Comparison of ENCODE assay signal across 8 cellular contexts in genomic region chr1:151166506-151166956, GRCh38. TPM values are rescaled to one million over a fixed set of nuclear protein-coding genes. Genes with fewer than 3 reads are reported as not detected.
DNase-seq lines count a peak whose midpoint lies in the region; ATAC-seq and TF ChIP-seq lines count a peak whose summit lies in the region.

No MANE protein-coding gene starts in this region.

- H3K4me1 Mint-ChIP-seq in activated naive CD8-positive, alpha-beta T cell treated with anti-CD3 and anti-CD28 coated beads, Interleukin-2, amount 10 ng/mL, durations not matched to agents 7 days and 5 days = peaks cover 44% of the 10 kb centered on the region
- peaks cover 34% of the 10 kb centered on the region for H3K4me1 Mint-ChIP-seq in stimulated activated memory B cell treated with anti-CD40 and anti-IgM and Interleukin-4, amounts not matched to agents 10 μg/mL and 1 μg/mL and 100 μg/mL, for 72 hours

- H3K27me3 ChIP-seq in DOHH2 (ENCODE audit: control insufficient read depth, low read length) (no peaks in the 10 kb centered on the region), HUES6 (ENCODE audit: control insufficient read depth, insufficient read depth, low read length) (no peaks in the 10 kb centered on the region), iPS-18a (ENCODE audit: control insufficient read depth, insufficient read depth, low read length) (no peaks in the 10 kb centered on the region)

- H3K9ac ChIP-seq in HUES6 (ENCODE audit: low read length) (peak overlapping the region; percentile 89), iPS-18a (ENCODE audit: low read length) (peak overlapping the region; percentile 87)

- H3K9me2 ChIP-seq in DOHH2 (replicated peaks; ENCODE audit: control insufficient read depth, low read length) = no peaks in the 10 kb centered on the region

- H3K9me3 ChIP-seq in DOHH2 (ENCODE audit: control insufficient read depth, insufficient read depth, low read length) (no peaks in the 10 kb centered on the region), HUES6 (ENCODE audit: control insufficient read depth, insufficient read depth, low read depth, low read length) (no peaks in the 10 kb centered on the region), iPS-18a (ENCODE audit: control insufficient read depth, low read depth, low read length) (no peaks in the 10 kb centered on the region)

- no peak for ATAC-seq in activated naive CD8-positive, alpha-beta T cell treated with anti-CD3 and anti-CD28 coated beads, Interleukin-2, amount 10 ng/mL, durations not matched to agents 7 days and 5 days (ENCODE audit: low read depth)
- peak; percentile 24 for ATAC-seq in stimulated activated memory B cell treated with anti-CD40 and anti-IgM and Interleukin-4, amounts not matched to agents 10 μg/mL and 1 μg/mL and 100 μg/mL, for 72 hours
- ATAC-seq in GM21360 (IDR thresholded peaks at IDR 0.05; ENCODE audit: unreplicated experiment) = no peak

- H3K36me3 Mint-ChIP-seq in activated naive CD8-positive, alpha-beta T cell treated with anti-CD3 and anti-CD28 coated beads, Interleukin-2, amount 10 ng/mL, durations not matched to agents 7 days and 5 days = peaks cover 29% of the 10 kb centered on the region
- no peaks in the 10 kb centered on the region for H3K36me3 Mint-ChIP-seq in stimulated activated memory B cell treated with anti-CD40 and anti-IgM and Interleukin-4, amounts not matched to agents 10 μg/mL and 1 μg/mL and 100 μg/mL, for 72 hours

- H3K4me3 Mint-ChIP-seq in activated naive CD8-positive, alpha-beta T cell treated with anti-CD3 and anti-CD28 coated beads, Interleukin-2, amount 10 ng/mL, durations not matched to agents 7 days and 5 days = peak overlapping the region; percentile 95
- H3K4me3 Mint-ChIP-seq in stimulated activated memory B cell treated with anti-CD40 and anti-IgM and Interleukin-4, amounts not matched to agents 10 μg/mL and 1 μg/mL and 100 μg/mL, for 72 hours = peak overlapping the region; percentile 73

- TF ChIP-seq CTCF in DOHH2 (IDR thresholded peaks at IDR 0.05; ENCODE audit: low read depth, low read length, poor library complexity, severe bottlenecking) = no peak

- no peaks in the 10 kb centered on the region for H4K20me1 ChIP-seq in DOHH2 (ENCODE audit: control insufficient read depth, insufficient read depth, low read depth, low read length)

- H3F3A ChIP-seq in DOHH2 (ENCODE audit: control insufficient read depth, insufficient read depth) = peaks cover 10% of the 10 kb centered on the region; the same call in 1 of the 2 replicates

- H3K9me3 Mint-ChIP-seq in activated naive CD8-positive, alpha-beta T cell treated with anti-CD3 and anti-CD28 coated beads, Interleukin-2, amount 10 ng/mL, durations not matched to agents 7 days and 5 days = no peaks in the 10 kb centered on the region
- no peaks in the 10 kb centered on the region for H3K9me3 Mint-ChIP-seq in stimulated activated memory B cell treated with anti-CD40 and anti-IgM and Interleukin-4, amounts not matched to agents 10 μg/mL and 1 μg/mL and 100 μg/mL, for 72 hours

- H3K27ac Mint-ChIP-seq in activated naive CD8-positive, alpha-beta T cell treated with anti-CD3 and anti-CD28 coated beads, Interleukin-2, amount 10 ng/mL, durations not matched to agents 7 days and 5 days = peak overlapping the region; percentile 92
- H3K27ac Mint-ChIP-seq in stimulated activated memory B cell treated with anti-CD40 and anti-IgM and Interleukin-4, amounts not matched to agents 10 μg/mL and 1 μg/mL and 100 μg/mL, for 72 hours = peak overlapping the region; percentile 79

- H3K27ac ChIP-seq in DOHH2 (ENCODE audit: low read depth, low read length) (peak overlapping the region; percentile 45; the same call in 1 of the 2 replicates), HUES6 (ENCODE audit: low read depth, low read length) (peak overlapping the region; percentile 35; the same call in 1 of the 2 replicates), iPS-18a (ENCODE audit: low read length) (peak overlapping the region; percentile 12)

- DNase-seq in activated naive CD8-positive, alpha-beta T cell treated with anti-CD3 and anti-CD28 coated beads, Interleukin-2, amount 10 ng/mL, durations not matched to agents 7 days and 5 days = no peak
- DNase-seq in 8988T (no peak), NCI-H1436 treated with DMSO at 0.1 percent for 48 hours (lab: John Stamatoyannopoulos, UW) (no peak)

- no peaks in the 10 kb centered on the region for H3K27me3 Mint-ChIP-seq in activated naive CD8-positive, alpha-beta T cell treated with anti-CD3 and anti-CD28 coated beads, Interleukin-2, amount 10 ng/mL, durations not matched to agents 7 days and 5 days
- no peaks in the 10 kb centered on the region for H3K27me3 Mint-ChIP-seq in stimulated activated memory B cell treated with anti-CD40 and anti-IgM and Interleukin-4, amounts not matched to agents 10 μg/mL and 1 μg/mL and 100 μg/mL, for 72 hours

- H3K4me2 ChIP-seq in DOHH2 (ENCODE audit: low read length) = peak overlapping the region; percentile 84

- H3K4me1 ChIP-seq in DOHH2 (ENCODE audit: control insufficient read depth, low read length) (peaks cover 23% of the 10 kb centered on the region), HUES6 (ENCODE audit: control insufficient read depth, insufficient read depth, low read length) (peaks cover 7% of the 10 kb centered on the region), iPS-18a (ENCODE audit: control insufficient read depth, low read depth, low read length) (peaks cover 10% of the 10 kb centered on the region)

- H3K4me3 ChIP-seq in DOHH2 (ENCODE audit: low read length) (peak overlapping the region; percentile 91), HUES6 (ENCODE audit: low read depth, low read length) (peak overlapping the region; percentile 95), iPS-18a (ENCODE audit: low read length) (peak overlapping the region; percentile 91)

- POLR2A ChIA-PET in activated naive CD8-positive, alpha-beta T cell treated with anti-CD3 and anti-CD28 coated beads, Interleukin-2, amount 10 ng/mL, durations not matched to agents 7 days and 5 days (lab: Charles Lee) = interaction anchor here (0.7 to 3.8 kb wide), 7 partner anchors 10 to 115 kb away, joined by 3 to 22 read pairs (median 4); partner anchors contain the start of genes TNFAIP8L2, VPS72 and ZNF687

- peaks cover 31% of the 10 kb centered on the region for H3K79me2 ChIP-seq in DOHH2 (ENCODE audit: control insufficient read depth, low read length)

- H3K36me3 ChIP-seq in DOHH2 (ENCODE audit: control insufficient read depth, low read length) (peaks cover 49% of the 10 kb centered on the region), HUES6 (ENCODE audit: control insufficient read depth, insufficient read depth, low read length) (peaks cover 30% of the 10 kb centered on the region), iPS-18a (ENCODE audit: control insufficient read depth, low read depth, low read length) (peaks cover 13% of the 10 kb centered on the region)

RNA-seq across cellular contexts. Expression of gene SCNM1, which starts 0.6 kb away (rescaled TPM):
- 10 to 100 TPM; 64.5 to 66.6 TPM for total RNA-seq in activated naive CD8-positive, alpha-beta T cell treated with anti-CD3 and anti-CD28 coated beads, Interleukin-2, amount 10 ng/mL, durations not matched to agents 7 days and 5 days

RNA-seq across cellular contexts. Expression of gene LYSMD1, which starts 0.8 kb away (rescaled TPM):
- 1 to 10 TPM; 5.2 to 6.1 TPM for total RNA-seq in activated naive CD8-positive, alpha-beta T cell treated with anti-CD3 and anti-CD28 coated beads, Interleukin-2, amount 10 ng/mL, durations not matched to agents 7 days and 5 days

RNA-seq across cellular contexts. Expression of gene TMOD4, which starts 9.2 kb away (rescaled TPM):
- 1 to 10 TPM; 1.2 to 4.1 TPM for total RNA-seq in activated naive CD8-positive, alpha-beta T cell treated with anti-CD3 and anti-CD28 coated beads, Interleukin-2, amount 10 ng/mL, durations not matched to agents 7 days and 5 days

RNA-seq across cellular contexts. Expression of gene TNFAIP8L2, which starts 10.1 kb away (rescaled TPM):
- 10 to 100 TPM; 21.2 to 23.7 TPM for total RNA-seq in activated naive CD8-positive, alpha-beta T cell treated with anti-CD3 and anti-CD28 coated beads, Interleukin-2, amount 10 ng/mL, durations not matched to agents 7 days and 5 days

RNA-seq across cellular contexts. Expression of gene SEMA6C, which starts 20.1 kb away (rescaled TPM):
- total RNA-seq in activated naive CD8-positive, alpha-beta T cell treated with anti-CD3 and anti-CD28 coated beads, Interleukin-2, amount 10 ng/mL, durations not matched to agents 7 days and 5 days = 1 to 10 TPM; 4.2 to 6.0 TPM
